In the genomic region with DNA sequence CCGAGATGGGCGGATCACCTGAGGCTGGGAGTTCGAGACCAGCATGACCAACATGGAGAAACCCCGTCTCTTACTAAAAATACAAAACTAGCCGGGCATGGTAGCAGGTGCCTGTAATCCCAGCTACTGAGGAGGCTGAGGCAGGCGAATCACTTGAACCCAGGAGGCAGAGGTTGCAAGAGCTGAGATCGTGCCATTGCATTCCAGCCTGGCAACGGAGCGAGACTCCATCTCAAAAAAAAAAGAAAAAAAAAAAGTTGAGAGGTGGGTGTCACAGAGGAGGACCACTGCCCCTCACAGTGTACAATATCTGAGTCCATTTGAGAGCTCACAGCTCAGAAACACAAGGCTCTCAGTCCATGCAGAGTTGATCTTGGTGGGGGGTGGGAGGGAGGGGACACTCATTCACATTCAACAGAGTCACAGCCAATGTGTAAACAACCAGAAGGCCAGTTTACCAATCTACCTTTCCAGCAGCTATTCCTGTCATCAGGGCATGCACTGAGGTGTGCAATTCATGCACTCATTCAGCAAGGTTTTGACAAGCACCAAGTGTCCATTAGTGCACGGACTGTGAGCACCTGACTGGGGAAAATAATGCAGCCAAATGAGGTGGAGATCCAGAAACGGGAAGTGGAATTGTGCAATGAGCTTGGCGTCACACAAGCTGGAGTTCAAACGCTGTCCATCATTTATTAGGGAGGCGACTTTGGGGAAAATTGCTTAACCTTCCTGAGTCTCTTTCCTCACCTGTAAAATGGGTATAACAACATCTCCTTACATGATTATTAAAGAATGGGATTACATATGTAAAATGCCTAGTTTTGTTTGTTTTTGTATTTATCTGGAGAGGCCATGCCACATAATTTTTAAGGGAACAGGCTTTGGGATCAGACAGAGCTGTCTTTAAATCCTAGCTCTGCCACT, we compare ENCODE assay signal across 13 cellular contexts. TPM values are rescaled to one million over a fixed set of nuclear protein-coding genes. Genes with fewer than 3 reads are reported as not detected.
DNase-seq lines count a peak whose midpoint lies in the region; ATAC-seq and TF ChIP-seq lines count a peak whose summit lies in the region.
"Had no signal": no experiment of that assay in that cellular context is flagged by ENCODE, and none has a peak within 500 bp of the region (broad histone marks: within the 10 kb centered on the region; RNA-seq: fewer than 3 reads in every experiment).

No MANE protein-coding gene starts in this region.

- H3K4me3 ChIP-seq in hepatocyte (no peak overlapping the region), gastroesophageal sphincter (no peak overlapping the region)
- H3K4me3 ChIP-seq: right atrium auricular region had no signal

- ATAC-seq in gastroesophageal sphincter = no peak
- ATAC-seq: activated T-cell treated with anti-CD3 and anti-CD28 coated beads, Interleukin-2, amount 50 U/mL, for 4 hours; CD8-positive, alpha-beta T cell had no signal

- H3K79me2 ChIP-seq in hepatocyte = peaks cover 22% of the 10 kb centered on the region

- CTCF ChIA-PET in activated CD4-positive, alpha-beta memory T cell treated with anti-CD3 and anti-CD28 coated beads for 36 hours (lab: Charles Lee) = no interaction called here

- 76% methylated on average over 14 of the region's 14 CpGs for WGBS in hepatocyte (ENCODE audit: low lambda C conversion rate, missing lambda C conversion rate)
- 54 to 80% methylated on average over 6 to 10 of the region's 14 CpGs for WGBS in gastroesophageal sphincter (ENCODE audit: low coverage in 1 of 2), 2 donors

- no peak for TF ChIP-seq CTCF in hepatocyte (IDR thresholded peaks at IDR 0.05; ENCODE audit: poor library complexity)
- no peak for TF ChIP-seq CTCF in gastroesophageal sphincter (IDR thresholded peaks at IDR 0.05)

- POLR2A ChIA-PET in activated CD4-positive, alpha-beta memory T cell treated with anti-CD3 and anti-CD28 coated beads for 36 hours (lab: Charles Lee) = no interaction called here

- no peaks in the 10 kb centered on the region for H3K9me3 Mint-ChIP-seq in activated CD4-positive, alpha-beta memory T cell treated with anti-CD3 and anti-CD28 coated beads for 36 hours
- H3K9me3 Mint-ChIP-seq: activated T-cell treated with anti-CD3 and anti-CD28 coated beads, Interleukin-2, amount 50 U/mL, for 4 hours; CD8-positive, alpha-beta T cell had no signal

- H3K9me3 ChIP-seq in hepatocyte (ENCODE audit: low read depth) = no peaks in the 10 kb centered on the region
- no peaks in the 10 kb centered on the region for H3K9me3 ChIP-seq in gastroesophageal sphincter
- H3K9me3 ChIP-seq: right atrium auricular region, SK-N-SH had no signal

- peaks cover 13% of the 10 kb centered on the region for H3K4me1 Mint-ChIP-seq in activated CD4-positive, alpha-beta memory T cell treated with anti-CD3 and anti-CD28 coated beads for 36 hours (ENCODE audit: low read depth)

- H3K4me2 ChIP-seq in hepatocyte = no peak overlapping the region
- H3K4me2 ChIP-seq: SK-N-SH had no signal

- H3K27ac ChIP-seq in hepatocyte (no peak overlapping the region), gastroesophageal sphincter (no peak overlapping the region)
- H3K27ac ChIP-seq: right atrium auricular region had no signal

- no peak overlapping the region for H2AFZ ChIP-seq in hepatocyte

- peaks cover 4% of the 10 kb centered on the region for H3K36me3 Mint-ChIP-seq in activated CD4-positive, alpha-beta memory T cell treated with anti-CD3 and anti-CD28 coated beads for 36 hours

- no peak for TF ChIP-seq EP300 in gastroesophageal sphincter (IDR thresholded peaks at IDR 0.05)

- no peak overlapping the region for H3K4me3 Mint-ChIP-seq in activated CD4-positive, alpha-beta memory T cell treated with anti-CD3 and anti-CD28 coated beads for 36 hours
- H3K4me3 Mint-ChIP-seq: activated T-cell treated with anti-CD3 and anti-CD28 coated beads, Interleukin-2, amount 50 U/mL, for 4 hours; CD8-positive, alpha-beta T cell had no signal

- no peaks in the 10 kb centered on the region for H3K9me2 ChIP-seq in hepatocyte (replicated peaks; ENCODE audit: insufficient read depth)
- H3K9me2 ChIP-seq: SK-N-SH had no signal

- H3K4me1 ChIP-seq in hepatocyte (ENCODE audit: insufficient read depth) (peaks cover 10% of the 10 kb centered on the region), gastroesophageal sphincter (peaks cover 0 to 14% (median 3%) of the 10 kb centered on the region in 3 donors)

- peaks cover 1% of the 10 kb centered on the region for H3K27me3 Mint-ChIP-seq in activated CD4-positive, alpha-beta memory T cell treated with anti-CD3 and anti-CD28 coated beads for 36 hours

- DNase-seq in Ammon's horn (ENCODE audit: low spot score) (peak; percentile 45), HuH-7 (ENCODE audit: low spot score) (peak; percentile 47), RKO (ENCODE audit: low spot score) (peak; percentile 35), hepatocyte (ENCODE audit: low spot score) (peak; percentile 29), DMS114 treated with DMSO at 0.1 percent for 48 hours (lab: John Stamatoyannopoulos, UW; ENCODE audit: unreplicated experiment) (no peak), hepatic stellate cell (ENCODE audit: low spot score) (no peak)
- DNase-seq in activated CD4-positive, alpha-beta memory T cell treated with anti-CD3 and anti-CD28 coated beads for 36 hours = no peak
- DNase-seq: activated T-cell treated with anti-CD3 and anti-CD28 coated beads, Interleukin-2, amount 50 U/mL, for 4 hours; CD8-positive, alpha-beta T cell; islet precursor cell; SK-N-SH had no signal

- H4K20me1 ChIP-seq in hepatocyte (ENCODE audit: insufficient read depth, poor library complexity, severe bottlenecking) = peaks cover under 1% of the 10 kb centered on the region

- TF ChIP-seq POLR2A in gastroesophageal sphincter (IDR thresholded peaks at IDR 0.05) = no peak

- no peaks in the 10 kb centered on the region for H3K27me3 ChIP-seq in hepatocyte
- no peaks in the 10 kb centered on the region for H3K27me3 ChIP-seq in gastroesophageal sphincter
- H3K27me3 ChIP-seq: right atrium auricular region had no signal

- H3K27ac Mint-ChIP-seq in activated CD4-positive, alpha-beta memory T cell treated with anti-CD3 and anti-CD28 coated beads for 36 hours = no peak overlapping the region
- H3K27ac Mint-ChIP-seq: CD8-positive, alpha-beta T cell had no signal

- intact Hi-C loops in activated CD4-positive, alpha-beta memory T cell treated with anti-CD3 and anti-CD28 coated beads for 36 hours (cut with micrococcal nuclease) = loop anchor here (5.0 to 10.0 kb wide), 3 partner anchors 195 to 1567 kb away; a partner anchor contains a TSS

- H3K36me3 ChIP-seq in hepatocyte (replicated peaks; ENCODE audit: insufficient read depth, low read depth) (no peaks in the 10 kb centered on the region), gastroesophageal sphincter (no peaks in the 10 kb centered on the region)

RNA-seq across cellular contexts. Expression of a gene that starts 4.4 kb away (rescaled TPM):
- 151 and 161 TPM in 2 replicates for total RNA-seq in hepatocyte
- 331 and 355 TPM in 2 replicates for polyA plus RNA-seq in hepatocyte
- total RNA-seq in activated CD4-positive, alpha-beta memory T cell treated with anti-CD3 and anti-CD28 coated beads for 36 hours = 100 to 1,000 TPM; 192 to 196 TPM
- total RNA-seq in gastroesophageal sphincter = 100 to 1,000 TPM; 166 to 252 (median 203) TPM

RNA-seq across cellular contexts. Expression of a gene that starts 55.5 kb away (rescaled TPM):
- 59.2 and 71.7 TPM in 2 replicates for total RNA-seq in hepatocyte
- 56.3 and 76.7 TPM in 2 replicates for polyA plus RNA-seq in hepatocyte
- 10 to 100 TPM; 63.4 to 69.1 TPM for total RNA-seq in activated CD4-positive, alpha-beta memory T cell treated with anti-CD3 and anti-CD28 coated beads for 36 hours
- 100 to 1,000 TPM in 1 of 4 donors, 10 to 100 TPM in 3; 65.1 to 127 (median 70.4) TPM for total RNA-seq in gastroesophageal sphincter

Comparison
In these comparisons a context has a peak if more than half of its experiments do, and no peak if none do; other contexts are left out.
1. DNase-seq: peak in Ammon's horn (single experiment), HuH-7 (single experiment), RKO (single experiment) and hepatocyte (single experiment); none in activated CD4-positive, alpha-beta memory T cell treated with anti-CD3 and anti-CD28 coated beads for 36 hours (single experiment), DMS114 treated with DMSO at 0.1 percent for 48 hours (single experiment) and hepatic stellate cell (single experiment).